ENCODE assay signal across 1 cellular context in genomic region chr6:146878564-146879343, GRCh38.
TF ChIP-seq lines count a peak whose summit lies in the region.

No MANE protein-coding gene starts in this region.

TF ChIP-seq in SK-N-SH, 30 proteins besides CTCF, POLR2A, EP300 and RAD21 (continued from another document):
- peak; percentile 69 for TF ChIP-seq PBX3 (IDR thresholded peaks at IDR 0.05)
- peak; percentile 27; the same call in 1 of the 2 replicates for TF ChIP-seq TCF12 (IDR thresholded peaks at IDR 0.05)
